16 cellular contexts compared by ENCODE assay signal in genomic region chr14:105340821-105341408, GRCh38. TPM values are rescaled to one million over a fixed set of nuclear protein-coding genes. Genes with fewer than 3 reads are reported as not detected.
DNase-seq lines count a peak whose midpoint lies in the region; FAIRE-seq and TF ChIP-seq lines count a peak whose summit lies in the region.
"Had no signal": no experiment of that assay in that cellular context is flagged by ENCODE, and none has a peak within 500 bp of the region (broad histone marks: within the 10 kb centered on the region; RNA-seq: fewer than 3 reads in every experiment).

No MANE protein-coding gene starts in this region.

- H2BK120ac ChIP-seq in H1 (replicated peaks; ENCODE audit: low read depth, low read length) (no peak overlapping the region), mesenchymal stem cell (ENCODE audit: low read depth, low read length) (no peak overlapping the region)

- H3K23me2 ChIP-seq in H1 (ENCODE audit: low read depth, low read length): no peaks in the 10 kb centered on the region

- H2BK15ac ChIP-seq in H1 (ENCODE audit: low read length): no peak overlapping the region
- H2BK15ac ChIP-seq in mesenchymal stem cell (ENCODE audit: low read depth, poor library complexity, severe bottlenecking): no peak overlapping the region

- DNase-seq in activated naive CD4-positive, alpha-beta T cell (lab: John Stamatoyannopoulos, UW): no peak
- DNase-seq in H1 (ENCODE audit: low read depth in 1 of 2, low spot score in 2 of 2) (no peak), mesenchymal stem cell (no peak), tibial nerve (ENCODE audit: low spot score in 2 of 2) (no peak), Peyer's patch (no peak), NCI-H345 (lab: John Stamatoyannopoulos, UW) (no peak)
- DNase-seq in activated T-helper 2 cell treated with anti-CD3 and anti-CD28 coated beads, Interferon-gamma antibody, Interleukin-2, Interleukin-4, amounts not matched to agents 10 μg/mL and 5 μg/mL and 100 μg/mL, durations not matched to agents 14 hours and 24 hours and 36 hours (ENCODE audit: low spot score): no peak
- DNase-seq: activated CD4-positive, CD25-positive, alpha-beta regulatory T cell treated with anti-CD3 and anti-CD28 coated beads, Interleukin-2, amount 50 U/mL, for 72 hours; islet precursor cell; naive thymus-derived CD4-positive, alpha-beta T cell; NCI-H82; SW 1271 had no signal

- H3K9me3 ChIP-seq in H1 (ENCODE audit: insufficient read depth in 2 of 2, low read depth in 1 of 2, low read length in 1 of 2): peaks cover 0 to 3% of the 10 kb centered on the region in 2 experiments; a peak in 1 of 4 replicates
- peaks cover 4% of the 10 kb centered on the region for H3K9me3 ChIP-seq in mesenchymal stem cell (ENCODE audit: control insufficient read depth, low read length)
- no peaks in the 10 kb centered on the region for H3K9me3 ChIP-seq in tibial nerve
- no peaks in the 10 kb centered on the region for H3K9me3 ChIP-seq in Peyer's patch

- no peak for FAIRE-seq in H1 (lab: Jason Lieb, UNC)
- FAIRE-seq: A204.1, HTR-8/SVneo had no signal

- intact Hi-C loops in activated T-helper 2 cell treated with anti-CD3 and anti-CD28 coated beads, Interferon-gamma antibody, Interleukin-2, Interleukin-4, amounts not matched to agents 10 μg/mL and 5 μg/mL and 100 μg/mL, durations not matched to agents 14 hours and 24 hours and 36 hours (cut with micrococcal nuclease): no loop called here

- no peak overlapping the region for H3K23ac ChIP-seq in H1 (ENCODE audit: insufficient read length)
- no peak overlapping the region for H3K23ac ChIP-seq in mesenchymal stem cell (ENCODE audit: low read length in 2 of 2)

- no peaks in the 10 kb centered on the region for H3K36me3 Mint-ChIP-seq in activated naive CD4-positive, alpha-beta T cell treated with anti-CD3 and anti-CD28 coated beads, Interleukin-2, amount 50 U/mL, for 24 hours
- no peaks in the 10 kb centered on the region for H3K36me3 Mint-ChIP-seq in activated T-helper 2 cell treated with anti-CD3 and anti-CD28 coated beads, Interferon-gamma antibody, Interleukin-2, Interleukin-4, amounts not matched to agents 10 μg/mL and 5 μg/mL and 100 μg/mL, durations not matched to agents 14 hours and 24 hours and 36 hours (ENCODE audit: low read depth)

- H3K27ac ChIP-seq in H1 (ENCODE audit: low read depth, low read length): no peak overlapping the region
- H3K27ac ChIP-seq in mesenchymal stem cell (ENCODE audit: low read length, poor library complexity, severe bottlenecking): no peak overlapping the region
- H3K27ac ChIP-seq in tibial nerve: peak overlapping the region; percentile 1 to 82 (median 54)
- no peak overlapping the region for H3K27ac ChIP-seq in Peyer's patch
- H3K27ac ChIP-seq: cardiac muscle cell had no signal

- H2BK12ac ChIP-seq in H1 (ENCODE audit: low read depth, low read length) (0 out of 2 replicates have a peak overlapping the region, but pooled peaks have one; percentile 17), mesenchymal stem cell (ENCODE audit: low read length in 2 of 2) (no peak overlapping the region)

- H3K4ac ChIP-seq in H1 (replicated peaks; ENCODE audit: insufficient read length, low read depth, low read length) (no peak overlapping the region), mesenchymal stem cell (ENCODE audit: low read depth in 1 of 2, low read length in 2 of 2) (no peak overlapping the region)

- peak overlapping the region; percentile 51 for H3K27ac Mint-ChIP-seq in activated naive CD4-positive, alpha-beta T cell treated with anti-CD3 and anti-CD28 coated beads, Interleukin-2, amount 50 U/mL, for 24 hours
- no peak overlapping the region for H3K27ac Mint-ChIP-seq in activated T-helper 2 cell treated with anti-CD3 and anti-CD28 coated beads, Interferon-gamma antibody, Interleukin-2, Interleukin-4, amounts not matched to agents 10 μg/mL and 5 μg/mL and 100 μg/mL, durations not matched to agents 14 hours and 24 hours and 36 hours

- H2BK5ac ChIP-seq in H1 (ENCODE audit: low read depth, low read length) (0 out of 2 replicates have a peak overlapping the region, but pooled peaks have one; percentile 16), mesenchymal stem cell (ENCODE audit: low read depth, low read length, poor library complexity, severe bottlenecking) (no peak overlapping the region)

- POLR2A ChIA-PET in H1 (lab: Charles Lee; ENCODE audit: partially characterized antibody): no interaction called here

- CTCF ChIA-PET in H1 (lab: Charles Lee; ENCODE audit: partially characterized antibody): interaction anchor here (2.3 to 3.9 kb wide), 2 partner anchors 10 to 139 kb away, joined by 8 to 21 read pairs; no protein-coding TSS in a partner anchor

- H4K20me1 ChIP-seq in H1 (replicated peaks in 1 of 2; ENCODE audit: control insufficient read depth in 1 of 2, insufficient read depth in 2 of 2, low read length in 2 of 2): peaks cover 9 to 34% of the 10 kb centered on the region in 2 experiments

- H3K4me3 ChIP-seq in H1 (ENCODE audit: extremely low read depth in 1 of 4, insufficient read depth in 2 of 4, low read depth in 3 of 4, low read length in 4 of 4): no peak overlapping the region
- H3K4me3 ChIP-seq in mesenchymal stem cell (ENCODE audit: insufficient read depth in 1 of 2, low read depth in 1 of 2, low read length in 2 of 2): peak overlapping the region in 1 of 2 experiments; percentile 22
- no peak overlapping the region for H3K4me3 ChIP-seq in tibial nerve
- no peak overlapping the region for H3K4me3 ChIP-seq in Peyer's patch
- H3K4me3 ChIP-seq: cardiac muscle cell had no signal

- H4K91ac ChIP-seq in H1 (replicated peaks; ENCODE audit: insufficient read length, low read length) (no peak overlapping the region), mesenchymal stem cell (ENCODE audit: low read length) (no peak overlapping the region)

- H3K18ac ChIP-seq in H1 (ENCODE audit: extremely low read depth, low read length) (no peak overlapping the region), mesenchymal stem cell (ENCODE audit: low read depth in 1 of 2, low read length in 2 of 2) (no peak overlapping the region)

- H2AFZ ChIP-seq in H1 (ENCODE audit: low read length): no peak overlapping the region
- H2AFZ ChIP-seq in mesenchymal stem cell (ENCODE audit: low read depth, low read length): no peak overlapping the region

- 76% methylated on average over 15 of the region's 15 CpGs; no CpG with 5 or more reads in 1 of the 2 experiments for WGBS in H1 (ENCODE audit: extremely low coverage in 1 of 2, insufficient coverage in 1 of 2, insufficient read length in 1 of 2, insufficient replicate concordance in 2 of 2, low coverage in 1 of 2, low lambda C conversion rate in 2 of 2, missing lambda C conversion rate in 1 of 2), 2 experiments
- 91% methylated on average over 13 of the region's 15 CpGs for WGBS in mesenchymal stem cell
- WGBS in tibial nerve, 2 donors: 19 to 27% methylated on average over 14 to 15 of the region's 15 CpGs

- no peak overlapping the region; the same call in 1 of the 2 replicates for H2AK5ac ChIP-seq in H1 (ENCODE audit: low read depth, low read length)
- no peak overlapping the region for H2AK5ac ChIP-seq in mesenchymal stem cell (ENCODE audit: low read length, severe bottlenecking)

- H3K4me1 ChIP-seq in H1 (replicated peaks in 1 of 4; ENCODE audit: control insufficient read depth in 3 of 4, insufficient read depth in 4 of 4, low read length in 3 of 4) (peaks cover 0 to 8% (median 1%) of the 10 kb centered on the region in 4 experiments; a peak in 3 of 7 replicates), mesenchymal stem cell (ENCODE audit: control insufficient read depth, insufficient read depth, low read depth, low read length) (peaks cover 9% of the 10 kb centered on the region), tibial nerve (peaks cover 0 to 68% (median 41%) of the 10 kb centered on the region in 4 donors), Peyer's patch (peaks cover 0 to 16% (median 0%) of the 10 kb centered on the region in 4 donors)

- H3K79me2 ChIP-seq in H1 (ENCODE audit: control insufficient read depth in 1 of 2, insufficient read depth in 2 of 2, low read length in 2 of 2): peaks cover 0 to 49% of the 10 kb centered on the region in 2 experiments; a peak in 2 of 4 replicates

- no peaks in the 10 kb centered on the region for H3K36me3 ChIP-seq in H1 (ENCODE audit: control insufficient read depth in 2 of 4, insufficient read depth in 4 of 4, low read length in 3 of 4)
- H3K36me3 ChIP-seq in mesenchymal stem cell (ENCODE audit: control insufficient read depth in 1 of 2, insufficient read depth in 2 of 2, low read depth in 1 of 2, low read length in 2 of 2): peaks cover 0 to 16% of the 10 kb centered on the region in 2 experiments
- H3K36me3 ChIP-seq in tibial nerve: peaks cover 0 to 5% (median 0%) of the 10 kb centered on the region in 3 donors
- no peaks in the 10 kb centered on the region for H3K36me3 ChIP-seq in Peyer's patch
- H3K36me3 ChIP-seq: cardiac muscle cell had no signal

- TF ChIP-seq CTCF in H1 (IDR thresholded peaks at IDR 0.05; ENCODE audit: control extremely low read depth in 1 of 3, insufficient read depth in 1 of 3, low read depth in 1 of 3, low read length in 3 of 3) (no peak), tibial nerve (IDR thresholded peaks at IDR 0.05) (no peak), Peyer's patch (IDR thresholded peaks at IDR 0.05) (no peak)

- no peak overlapping the region for H3K56ac ChIP-seq in H1 (replicated peaks; ENCODE audit: insufficient read length, low read depth, low read length)

- H3K4me3 Mint-ChIP-seq in activated naive CD4-positive, alpha-beta T cell treated with anti-CD3 and anti-CD28 coated beads, Interleukin-2, amount 50 U/mL, for 24 hours: no peak overlapping the region
- no peak overlapping the region for H3K4me3 Mint-ChIP-seq in activated T-helper 2 cell treated with anti-CD3 and anti-CD28 coated beads, Interferon-gamma antibody, Interleukin-2, Interleukin-4, amounts not matched to agents 10 μg/mL and 5 μg/mL and 100 μg/mL, durations not matched to agents 14 hours and 24 hours and 36 hours (ENCODE audit: low read depth)
- H3K4me3 Mint-ChIP-seq: naive thymus-derived CD4-positive, alpha-beta T cell had no signal

- H3K4me1 Mint-ChIP-seq in activated naive CD4-positive, alpha-beta T cell treated with anti-CD3 and anti-CD28 coated beads, Interleukin-2, amount 50 U/mL, for 24 hours: peaks cover 13% of the 10 kb centered on the region
- H3K4me1 Mint-ChIP-seq in activated T-helper 2 cell treated with anti-CD3 and anti-CD28 coated beads, Interferon-gamma antibody, Interleukin-2, Interleukin-4, amounts not matched to agents 10 μg/mL and 5 μg/mL and 100 μg/mL, durations not matched to agents 14 hours and 24 hours and 36 hours (ENCODE audit: low read depth): no peaks in the 10 kb centered on the region

- H3K14ac ChIP-seq in H1 (ENCODE audit: insufficient read length): no peak overlapping the region
- no peak overlapping the region for H3K14ac ChIP-seq in mesenchymal stem cell (ENCODE audit: low read length in 2 of 2)

- H3K4me2 ChIP-seq in H1 (ENCODE audit: insufficient read depth in 1 of 2, low read depth in 2 of 2, low read length in 2 of 2) (no peak overlapping the region), mesenchymal stem cell (ENCODE audit: low read length, poor library complexity, severe bottlenecking) (no peak overlapping the region)

- H3K9ac ChIP-seq in H1 (replicated peaks in 1 of 4; ENCODE audit: extremely low read depth in 1 of 4, low read depth in 3 of 4, low read length in 3 of 4) (no peak overlapping the region), mesenchymal stem cell (ENCODE audit: low read length) (peak overlapping the region; percentile 64)

- H2BK20ac ChIP-seq in H1 (ENCODE audit: low read length): no peak overlapping the region

- no peaks in the 10 kb centered on the region for H3K27me3 ChIP-seq in H1 (replicated peaks in 1 of 4; ENCODE audit: control insufficient read depth in 3 of 4, extremely low read depth in 1 of 4, insufficient read depth in 3 of 4, low read length in 3 of 4)
- no peaks in the 10 kb centered on the region for H3K27me3 ChIP-seq in mesenchymal stem cell (ENCODE audit: control insufficient read depth in 1 of 2, insufficient read depth in 1 of 2, low read length in 2 of 2)
- H3K27me3 ChIP-seq in tibial nerve: no peaks in the 10 kb centered on the region
- no peaks in the 10 kb centered on the region for H3K27me3 ChIP-seq in Peyer's patch
- H3K27me3 ChIP-seq: cardiac muscle cell had no signal

- H4K8ac ChIP-seq in H1 (ENCODE audit: extremely low read depth, insufficient read depth, low read length) (peak overlapping the region; percentile 4; the same call in 1 of the 2 replicates), mesenchymal stem cell (ENCODE audit: low read length) (no peak overlapping the region)

- no peaks in the 10 kb centered on the region for H3K27me3 Mint-ChIP-seq in activated naive CD4-positive, alpha-beta T cell treated with anti-CD3 and anti-CD28 coated beads, Interleukin-2, amount 50 U/mL, for 24 hours
- H3K27me3 Mint-ChIP-seq in activated T-helper 2 cell treated with anti-CD3 and anti-CD28 coated beads, Interferon-gamma antibody, Interleukin-2, Interleukin-4, amounts not matched to agents 10 μg/mL and 5 μg/mL and 100 μg/mL, durations not matched to agents 14 hours and 24 hours and 36 hours (ENCODE audit: low read depth): no peaks in the 10 kb centered on the region
- H3K27me3 Mint-ChIP-seq: naive thymus-derived CD4-positive, alpha-beta T cell had no signal

- H3K79me1 ChIP-seq in H1 (ENCODE audit: low read depth, low read length) (peaks cover 13% of the 10 kb centered on the region), mesenchymal stem cell (replicated peaks; ENCODE audit: low read length, poor library complexity, severe bottlenecking) (peaks cover 46% of the 10 kb centered on the region)

- H4K5ac ChIP-seq in H1 (ENCODE audit: insufficient read length, low read depth, low read length): no peak overlapping the region

- H3K9me3 Mint-ChIP-seq in activated naive CD4-positive, alpha-beta T cell treated with anti-CD3 and anti-CD28 coated beads, Interleukin-2, amount 50 U/mL, for 24 hours: no peaks in the 10 kb centered on the region
- H3K9me3 Mint-ChIP-seq in activated T-helper 2 cell treated with anti-CD3 and anti-CD28 coated beads, Interferon-gamma antibody, Interleukin-2, Interleukin-4, amounts not matched to agents 10 μg/mL and 5 μg/mL and 100 μg/mL, durations not matched to agents 14 hours and 24 hours and 36 hours: peaks cover 5% of the 10 kb centered on the region

- TF ChIP-seq RAD21 in H1 (IDR thresholded peaks at IDR 0.05 in 1 of 2, conservative IDR thresholded peaks at IDR 0.05 in 1 of 2; ENCODE audit: low read depth in 2 of 2, low read length in 2 of 2): no peak

- TF ChIP-seq EP300 in H1 (IDR thresholded peaks at IDR 0.05; ENCODE audit: borderline replicate concordance in 1 of 2, low read depth in 2 of 2, low read length in 2 of 2) (no peak), tibial nerve (IDR thresholded peaks at IDR 0.05) (no peak)

- TF ChIP-seq POLR2A in H1 (IDR thresholded peaks at IDR 0.05; ENCODE audit: control extremely low read depth in 1 of 2, low read depth in 2 of 2, low read length in 2 of 2): no peak
- TF ChIP-seq POLR2A in tibial nerve (IDR thresholded peaks at IDR 0.05): no peak
- TF ChIP-seq POLR2A in Peyer's patch (IDR thresholded peaks at IDR 0.05): no peak

RNA-seq across cellular contexts. Expression of gene PACS2, which starts 26.4 kb away (rescaled TPM):
- total RNA-seq in H1 (2021; fragmentation: NEBNext Ultra II Directional; extraction: Animal tissue kit (Norgen Biotek cat#: 25700)): 62.3 and 62.8 TPM in 2 replicates
- polyA plus RNA-seq in H1 (2011; rRNA removed): 38.0 and 65.4 TPM in 2 replicates
- polyA plus RNA-seq in H1 (2011; cell fraction: cytosol; rRNA removed): 57.3 TPM
- 306 TPM for polyA plus RNA-seq in H1 (2011; cell fraction: nucleus; rRNA removed)
- polyA plus RNA-seq in H1 (2012, experiment 1 of 2): 54.5 to 72.8 TPM (median 68.7 TPM) in 4 replicates
- polyA plus RNA-seq in H1 (2012, experiment 2 of 2): 42.3 TPM
- polyA plus RNA-seq in H1 (2013, experiment 1 of 2): 35.8 TPM
- polyA plus RNA-seq in H1 (2013, experiment 2 of 2): 33.2 TPM
- 28.2 and 33.0 TPM in 2 replicates for polyA minus RNA-seq in H1 (2011; rRNA and poly(A)+ RNA removed)
- polyA minus RNA-seq in H1 (2011; cell fraction: cytosol; rRNA and poly(A)+ RNA removed): 49.0 TPM
- 88.7 TPM for polyA minus RNA-seq in H1 (2011; cell fraction: nucleus; rRNA and poly(A)+ RNA removed)
- 39.0 TPM for polyA plus RNA-seq in mesenchymal stem cell (2013, experiment 1 of 2)
- polyA plus RNA-seq in mesenchymal stem cell (2013, experiment 2 of 2): 35.9 TPM
- total RNA-seq in tibial nerve (100 to 1,000 TPM; 142 to 225 (median 183) TPM), Peyer's patch (100 to 1,000 TPM in 3 of 4 donors, 10 to 100 TPM in 1; 77.2 to 158 (median 126) TPM)
- 35.2 and 36.8 TPM in 2 replicates for total RNA-seq in activated T-helper 2 cell treated with anti-CD3 and anti-CD28 coated beads, Interferon-gamma antibody, Interleukin-2, Interleukin-4, amounts not matched to agents 10 μg/mL and 5 μg/mL and 100 μg/mL, durations not matched to agents 14 hours and 24 hours and 36 hours

RNA-seq across cellular contexts. Expression of gene BRF1, which starts 40.1 kb away (rescaled TPM):
- 18.3 and 18.5 TPM in 2 replicates for total RNA-seq in H1 (2021; fragmentation: NEBNext Ultra II Directional; extraction: Animal tissue kit (Norgen Biotek cat#: 25700))
- polyA plus RNA-seq in H1 (2011; rRNA removed): 7.7 and 12.5 TPM in 2 replicates
- 11.1 TPM for polyA plus RNA-seq in H1 (2011; cell fraction: cytosol; rRNA removed)
- polyA plus RNA-seq in H1 (2011; cell fraction: nucleus; rRNA removed): 32.8 TPM
- polyA plus RNA-seq in H1 (2012, experiment 1 of 2): 11.4 to 15.6 TPM (median 13.1 TPM) in 4 replicates
- 7.8 TPM for polyA plus RNA-seq in H1 (2012, experiment 2 of 2)
- 9.6 TPM for polyA plus RNA-seq in H1 (2013, experiment 1 of 2)
- 8.4 TPM for polyA plus RNA-seq in H1 (2013, experiment 2 of 2)
- 10.3 and 11.4 TPM in 2 replicates for polyA minus RNA-seq in H1 (2011; rRNA and poly(A)+ RNA removed)
- 15.4 TPM for polyA minus RNA-seq in H1 (2011; cell fraction: cytosol; rRNA and poly(A)+ RNA removed)
- 35.1 TPM for polyA minus RNA-seq in H1 (2011; cell fraction: nucleus; rRNA and poly(A)+ RNA removed)
- 11.5 TPM for polyA plus RNA-seq in mesenchymal stem cell (2013, experiment 1 of 2)
- 11.0 TPM for polyA plus RNA-seq in mesenchymal stem cell (2013, experiment 2 of 2)
- 100 to 1,000 TPM in 2 of 4 donors, 10 to 100 TPM in 2; 77.6 to 114 (median 99.5) TPM for total RNA-seq in tibial nerve
- 100 to 1,000 TPM in 1 of 4 donors, 10 to 100 TPM in 3; 40.8 to 112 (median 90.3) TPM for total RNA-seq in Peyer's patch
- 44.0 TPM in 2 replicates for total RNA-seq in activated T-helper 2 cell treated with anti-CD3 and anti-CD28 coated beads, Interferon-gamma antibody, Interleukin-2, Interleukin-4, amounts not matched to agents 10 μg/mL and 5 μg/mL and 100 μg/mL, durations not matched to agents 14 hours and 24 hours and 36 hours

RNA-seq across cellular contexts. Expression of gene TEX22, which starts 57.4 kb away (rescaled TPM):
- 0.39 and 0.82 TPM in 2 replicates for total RNA-seq in H1 (2021; fragmentation: NEBNext Ultra II Directional; extraction: Animal tissue kit (Norgen Biotek cat#: 25700))
- 0.24 and 0.67 TPM in 2 replicates for polyA plus RNA-seq in H1 (2011; rRNA removed)
- 0.70 TPM for polyA plus RNA-seq in H1 (2011; cell fraction: cytosol; rRNA removed)
- polyA plus RNA-seq in H1 (2011; cell fraction: nucleus; rRNA removed): 5.9 TPM
- 0.28 to 0.54 TPM (median 0.42 TPM) in 4 replicates for polyA plus RNA-seq in H1 (2012, experiment 1 of 2)
- 0.05 TPM for polyA plus RNA-seq in H1 (2012, experiment 2 of 2)
- 0.14 TPM for polyA plus RNA-seq in H1 (2013, experiment 1 of 2)
- 0.07 TPM for polyA plus RNA-seq in H1 (2013, experiment 2 of 2)
- 0.10 and 0.16 TPM in 2 replicates for polyA minus RNA-seq in H1 (2011; rRNA and poly(A)+ RNA removed)
- polyA minus RNA-seq in H1 (2011; cell fraction: cytosol; rRNA and poly(A)+ RNA removed): not detected
- polyA minus RNA-seq in H1 (2011; cell fraction: nucleus; rRNA and poly(A)+ RNA removed): 1.5 TPM
- polyA plus RNA-seq in mesenchymal stem cell (2013, experiment 1 of 2): 0.06 TPM
- polyA plus RNA-seq in mesenchymal stem cell (2013, experiment 2 of 2): 0.04 TPM
- total RNA-seq in tibial nerve (1 to 10 TPM in 2 of 4 donors, under 1 TPM in 2; 0.84 to 1.3 (median 1.0) TPM), Peyer's patch (1 to 10 TPM in 1 of 4 donors, under 1 TPM in 2, not detected in 1; 0.35 to 1.6 (median 0.94) TPM)
- total RNA-seq in activated T-helper 2 cell treated with anti-CD3 and anti-CD28 coated beads, Interferon-gamma antibody, Interleukin-2, Interleukin-4, amounts not matched to agents 10 μg/mL and 5 μg/mL and 100 μg/mL, durations not matched to agents 14 hours and 24 hours and 36 hours: 4.7 and 5.0 TPM in 2 replicates

Comparison
In these comparisons a context has a peak if more than half of its experiments do, and no peak if none do; other contexts are left out.
1. H3K27ac ChIP-seq: peak in tibial nerve (4 of 4); none in H1 (single experiment), mesenchymal stem cell (single experiment) and Peyer's patch (0 of 4).